Comparison of ENCODE assay signal across 1 cellular context in genomic region chr19:1351324-1351947, GRCh38.
TF ChIP-seq lines count a peak whose summit lies in the region.

No MANE protein-coding gene starts in this region.

TF ChIP-seq in neural cell, 6 proteins besides CTCF, POLR2A, EP300 and RAD21 (continued from another document):
- TF ChIP-seq REST (IDR thresholded peaks at IDR 0.05; ENCODE audit: borderline replicate concordance) (peak; percentile 46), POLR2AphosphoS5 (IDR thresholded peaks at IDR 0.05) (peak; percentile 6)
